15 cellular contexts compared by ENCODE assay signal in the genomic region with DNA sequence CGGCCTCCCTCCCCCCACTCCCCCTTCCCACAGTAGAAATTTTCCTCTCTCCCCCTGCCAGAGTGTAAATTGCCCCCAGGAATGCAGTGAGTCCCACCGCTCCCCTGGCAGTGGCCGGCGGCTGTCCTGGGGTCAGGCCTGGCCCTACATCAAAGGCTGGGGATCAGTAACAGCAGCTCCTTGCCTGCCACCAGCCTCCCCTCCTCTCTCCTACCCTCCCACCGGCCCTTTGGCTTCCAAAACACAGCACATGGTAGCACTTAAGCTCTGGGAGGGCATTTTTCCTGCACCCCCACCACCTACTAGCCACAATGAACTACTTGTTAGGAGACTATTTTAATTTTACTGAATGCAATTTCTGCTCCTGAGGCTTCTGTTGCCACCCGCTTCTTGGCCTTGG. TPM values are rescaled to one million over a fixed set of nuclear protein-coding genes. Genes with fewer than 3 reads are reported as not detected.
A peak's percentile ranks its signal among the peaks of the same experiment; 100 is the strongest.
DNase-seq lines count a peak whose midpoint lies in the region; ATAC-seq lines count a peak whose summit lies in the region.
"Had no signal": no experiment of that assay in that cellular context is flagged by ENCODE, and none has a peak within 500 bp of the region (broad histone marks: within the 10 kb centered on the region; RNA-seq: fewer than 3 reads in every experiment).

No MANE protein-coding gene starts in this region.

- peaks cover 30% of the 10 kb centered on the region for H3K36me3 Mint-ChIP-seq in activated T-helper 17 cell treated with anti-CD3 and anti-CD28 coated beads, Interleukin-2, amount 50 U/mL, for 72 hours (ENCODE audit: low read depth)

- no peak overlapping the region for H3K4me3 Mint-ChIP-seq in activated T-helper 17 cell treated with anti-CD3 and anti-CD28 coated beads, Interleukin-2, amount 50 U/mL, for 72 hours
- H3K4me3 Mint-ChIP-seq: activated naive CD4-positive, alpha-beta T cell treated with anti-CD3 and anti-CD28 coated beads, Interleukin-2, amount 10 ng/mL, durations not matched to agents 7 days and 5 days; effector memory CD8-positive, alpha-beta T cell; stimulated activated effector memory CD8-positive, alpha-beta T cell treated with anti-CD3 and anti-CD28 coated beads, Interleukin-12 subunit alpha, Interleukin-12 subunit beta, amount 100 ng/mL, for 72 hours; T-helper 2 cell treated with Interferon-gamma antibody and Interleukin-4, amounts not matched to agents 5 μg/mL and 100 μg/mL, for 36 hours had no signal

- no peak for ATAC-seq in activated T-helper 17 cell treated with anti-CD3 and anti-CD28 coated beads, Interleukin-2, amount 50 U/mL, for 72 hours (replicated peaks)
- ATAC-seq in sciatic nerve (peak; percentile 17), HG02973 (IDR thresholded peaks at IDR 0.05; ENCODE audit: unreplicated experiment) (no peak), GM19328 (IDR thresholded peaks at IDR 0.05; ENCODE audit: unreplicated experiment) (no peak)
- ATAC-seq: effector memory CD8-positive, alpha-beta T cell had no signal

- DNase-seq in GM03348 (ENCODE audit: low spot score) (peak; percentile 10), fibroblast of peridontal ligament (ENCODE audit: extremely low read depth) (peak; percentile 34), sciatic nerve (ENCODE audit: low spot score) (no peak), NCI-H1436 (lab: John Stamatoyannopoulos, UW) (no peak), NCI-H1105 treated with DMSO at 0.1 percent for 48 hours (lab: John Stamatoyannopoulos, UW) (no peak)
- DNase-seq: activated CD4-positive, alpha-beta T cell treated with anti-CD3 and anti-CD28 coated beads for 4 hours; effector memory CD8-positive, alpha-beta T cell; gastrocnemius medialis; NCI-H1436 treated with DMSO at 0.1 percent for 48 hours had no signal

- no peaks in the 10 kb centered on the region for H3K27me3 Mint-ChIP-seq in activated T-helper 17 cell treated with anti-CD3 and anti-CD28 coated beads, Interleukin-2, amount 50 U/mL, for 72 hours
- H3K27me3 Mint-ChIP-seq: activated naive CD4-positive, alpha-beta T cell treated with anti-CD3 and anti-CD28 coated beads, Interleukin-2, amount 10 ng/mL, durations not matched to agents 7 days and 5 days; effector memory CD8-positive, alpha-beta T cell had no signal

- intact Hi-C loops in sciatic nerve (cut with DNase I) = loop anchor here (5.0 kb wide), 1 partner anchor 37 kb away; no protein-coding TSS in a partner anchor

- peak overlapping the region; percentile 72 for H3K27ac Mint-ChIP-seq in activated T-helper 17 cell treated with anti-CD3 and anti-CD28 coated beads, Interleukin-2, amount 50 U/mL, for 72 hours
- H3K27ac Mint-ChIP-seq: activated naive CD4-positive, alpha-beta T cell treated with anti-CD3 and anti-CD28 coated beads, Interleukin-2, amount 10 ng/mL, durations not matched to agents 7 days and 5 days; effector memory CD8-positive, alpha-beta T cell; T-helper 2 cell treated with Interferon-gamma antibody and Interleukin-4, amounts not matched to agents 5 μg/mL and 100 μg/mL, for 36 hours had no signal

- no peaks in the 10 kb centered on the region for H3K9me3 Mint-ChIP-seq in activated T-helper 17 cell treated with anti-CD3 and anti-CD28 coated beads, Interleukin-2, amount 50 U/mL, for 72 hours
- H3K9me3 Mint-ChIP-seq: activated naive CD4-positive, alpha-beta T cell treated with anti-CD3 and anti-CD28 coated beads, Interleukin-2, amount 10 ng/mL, durations not matched to agents 7 days and 5 days; effector memory CD8-positive, alpha-beta T cell; stimulated activated effector memory CD8-positive, alpha-beta T cell treated with anti-CD3 and anti-CD28 coated beads, Interleukin-12 subunit alpha, Interleukin-12 subunit beta, amount 100 ng/mL, for 72 hours; T-helper 2 cell treated with Interferon-gamma antibody and Interleukin-4, amounts not matched to agents 5 μg/mL and 100 μg/mL, for 36 hours had no signal

- no peaks in the 10 kb centered on the region for H3K4me1 Mint-ChIP-seq in activated T-helper 17 cell treated with anti-CD3 and anti-CD28 coated beads, Interleukin-2, amount 50 U/mL, for 72 hours

RNA-seq across cellular contexts. Expression of a gene that starts 9.0 kb away (rescaled TPM):
- total RNA-seq in activated T-helper 17 cell treated with anti-CD3 and anti-CD28 coated beads, Interleukin-2, amount 50 U/mL, for 72 hours = under 1 TPM in 1 of 2 donors, not detected in 1; 0.08 TPM
- total RNA-seq in sciatic nerve = 47.3 TPM

RNA-seq across cellular contexts. Expression of a gene that starts 15.3 kb away (rescaled TPM):
- 10 to 100 TPM; 47.8 to 72.6 TPM for total RNA-seq in activated T-helper 17 cell treated with anti-CD3 and anti-CD28 coated beads, Interleukin-2, amount 50 U/mL, for 72 hours
- 46.8 TPM for total RNA-seq in sciatic nerve

RNA-seq across cellular contexts. Expression of a gene that starts 21.9 kb away (rescaled TPM):
- total RNA-seq in activated T-helper 17 cell treated with anti-CD3 and anti-CD28 coated beads, Interleukin-2, amount 50 U/mL, for 72 hours = 100 to 1,000 TPM in 1 of 2 donors, 10 to 100 TPM in 1; 97.9 to 164 TPM
- 123 TPM for total RNA-seq in sciatic nerve

RNA-seq across cellular contexts. Expression of a gene that starts 45.3 kb away (rescaled TPM):
- total RNA-seq in activated T-helper 17 cell treated with anti-CD3 and anti-CD28 coated beads, Interleukin-2, amount 50 U/mL, for 72 hours = 10 to 100 TPM; 50.0 to 50.8 TPM
- 25.0 TPM for total RNA-seq in sciatic nerve

RNA-seq across cellular contexts. Expression of a gene that starts 50.1 kb away (rescaled TPM):
- under 1 TPM; 0.26 to 0.64 TPM for total RNA-seq in activated T-helper 17 cell treated with anti-CD3 and anti-CD28 coated beads, Interleukin-2, amount 50 U/mL, for 72 hours
- total RNA-seq in sciatic nerve = 0.98 TPM
- total RNA-seq: gastrocnemius medialis had no signal

Comparison
In these comparisons a context has a peak if more than half of its experiments do, and no peak if none do; other contexts are left out.
1. DNase-seq: peak in GM03348 (single experiment) and fibroblast of peridontal ligament (single experiment); none in sciatic nerve (single experiment), NCI-H1436 (single experiment) and NCI-H1105 treated with DMSO at 0.1 percent for 48 hours (single experiment).
2. RNA of a gene that starts 9.0 kb away (total RNA-seq): 47.3 TPM in sciatic nerve (single experiment); 0.08 TPM in activated T-helper 17 cell treated with anti-CD3 and anti-CD28 coated beads, Interleukin-2, amount 50 U/mL, for 72 hours; every median in the first group is over 10 times any median in the second.